Comparison of ENCODE assay signal across 17 cellular contexts in genomic region chr22:25066861-25067435, GRCh38.
DNase-seq lines count a peak whose midpoint lies in the region; ATAC-seq and TF ChIP-seq lines count a peak whose summit lies in the region.
"Had no signal": no experiment of that assay in that cellular context is flagged by ENCODE, and none has a peak within 500 bp of the region (broad histone marks: within the 10 kb centered on the region; RNA-seq: fewer than 3 reads in every experiment).

No MANE protein-coding gene starts in this region.

- no peak overlapping the region for H3K4me3 ChIP-seq in CD4-positive, CD25-positive, alpha-beta regulatory T cell (ENCODE audit: low read depth, low read length)
- H3K4me3 ChIP-seq in KMS-11 (IDR thresholded peaks at IDR 0.05; ENCODE audit: insufficient read depth, low read depth, low read length): no peak overlapping the region
- H3K4me3 ChIP-seq in osteoblast (ENCODE audit: insufficient read depth, low read length): no peak overlapping the region
- H3K4me3 ChIP-seq: colonic mucosa, suprapubic skin had no signal

- H3K9ac ChIP-seq in KMS-11: no peak overlapping the region

- ATAC-seq in CD4-positive, CD25-positive, alpha-beta regulatory T cell (ENCODE audit: low read depth in 2 of 2): no peak
- no peak for ATAC-seq in HG02610 (IDR thresholded peaks at IDR 0.05; ENCODE audit: unreplicated experiment)

- H3K27me3 ChIP-seq in CD4-positive, CD25-positive, alpha-beta regulatory T cell (ENCODE audit: control insufficient read depth, insufficient read depth, low read length): no peaks in the 10 kb centered on the region
- H3K27me3 ChIP-seq in KMS-11 (ENCODE audit: insufficient read depth, low read depth) (no peaks in the 10 kb centered on the region), osteoblast (ENCODE audit: insufficient read depth, low read length) (peaks cover 6% of the 10 kb centered on the region)
- H3K27me3 ChIP-seq: colonic mucosa, suprapubic skin had no signal

- peak overlapping the region; percentile 88 to 100 (median 96) for H3K27ac Mint-ChIP-seq in CD4-positive, CD25-positive, alpha-beta regulatory T cell

- peaks cover 11% of the 10 kb centered on the region for H3K27me3 Mint-ChIP-seq in CD4-positive, CD25-positive, alpha-beta regulatory T cell

- peak overlapping the region in 3 of 4 donors; percentile 82 to 89 (median 87) for H3K4me3 Mint-ChIP-seq in CD4-positive, CD25-positive, alpha-beta regulatory T cell

- peaks cover 63% of the 10 kb centered on the region for H3K4me1 ChIP-seq in CD4-positive, CD25-positive, alpha-beta regulatory T cell (ENCODE audit: control insufficient read depth, insufficient read depth, low read length, poor library complexity, severe bottlenecking)
- peaks cover 47% of the 10 kb centered on the region for H3K4me1 ChIP-seq in KMS-11 (ENCODE audit: low read depth, poor library complexity, severe bottlenecking)
- peaks cover 19% of the 10 kb centered on the region for H3K4me1 ChIP-seq in osteoblast (ENCODE audit: insufficient read depth, low read length)
- H3K4me1 ChIP-seq: colonic mucosa had no signal

- no peaks in the 10 kb centered on the region for H4K20me1 ChIP-seq in KMS-11 (ENCODE audit: insufficient read depth)
- H4K20me1 ChIP-seq in osteoblast (ENCODE audit: insufficient read depth, low read length): peaks cover 6% of the 10 kb centered on the region

- no peaks in the 10 kb centered on the region for H3K9me3 Mint-ChIP-seq in CD4-positive, CD25-positive, alpha-beta regulatory T cell

- no peaks in the 10 kb centered on the region for H3K36me3 ChIP-seq in CD4-positive, CD25-positive, alpha-beta regulatory T cell (ENCODE audit: control insufficient read depth, insufficient read depth, low read length)
- H3K36me3 ChIP-seq in KMS-11 (ENCODE audit: insufficient read depth) (no peaks in the 10 kb centered on the region), osteoblast (ENCODE audit: insufficient read depth, low read length) (no peaks in the 10 kb centered on the region)
- H3K36me3 ChIP-seq: colonic mucosa, suprapubic skin, WERI-Rb-1 had no signal

- TF ChIP-seq CTCF in KMS-11 (conservative IDR thresholded peaks at IDR 0.05; ENCODE audit: low read depth, low read length) (no peak), osteoblast (IDR thresholded peaks at IDR 0.05; ENCODE audit: extremely low read depth, low read depth, low read length) (no peak)

- peaks cover 5 to 79% (median 48%) of the 10 kb centered on the region in 4 donors for H3K4me1 Mint-ChIP-seq in CD4-positive, CD25-positive, alpha-beta regulatory T cell

- H2AFZ ChIP-seq in KMS-11 (ENCODE audit: low read depth) (peak overlapping the region; percentile 73), osteoblast (ENCODE audit: low read length) (no peak overlapping the region)

- no peaks in the 10 kb centered on the region for H3K79me2 ChIP-seq in KMS-11 (ENCODE audit: insufficient read depth, low read depth)
- H3K79me2 ChIP-seq in osteoblast (ENCODE audit: insufficient read depth, low read length): no peaks in the 10 kb centered on the region

- no peaks in the 10 kb centered on the region for H3K36me3 Mint-ChIP-seq in CD4-positive, CD25-positive, alpha-beta regulatory T cell

- no peak for DNase-seq in CD4-positive, CD25-positive, alpha-beta regulatory T cell
- peak; percentile 80 for DNase-seq in osteoblast (ENCODE audit: insufficient read length, low spot score, missing footprints)
- no peak for DNase-seq in effector CD4-positive, alpha-beta T cell
- DNase-seq in HCEC 1CT: no peak
- no peak for DNase-seq in foreskin melanocyte
- DNase-seq: colonic mucosa, DMS153, glutamatergic neuron, GOT3, Kasumi-1, NCI-H1417 treated with DMSO at 0.1 percent for 48 hours, NCI-H2171 treated with DMSO at 0.1 percent for 48 hours, WERI-Rb-1 had no signal

- H3K4me2 ChIP-seq in KMS-11 (no peak overlapping the region; the same call in 1 of the 2 replicates), osteoblast (ENCODE audit: insufficient read depth, low read length) (no peak overlapping the region)

- peak overlapping the region; percentile 79 for H3K27ac ChIP-seq in CD4-positive, CD25-positive, alpha-beta regulatory T cell (ENCODE audit: insufficient read depth, low read length, poor library complexity, severe bottlenecking)
- H3K27ac ChIP-seq in KMS-11 (peak overlapping the region; percentile 85; the same call in 1 of the 2 replicates), cingulate gyrus (ENCODE audit: low read depth, low read length) (peak overlapping the region; percentile 33), osteoblast (ENCODE audit: low read depth, low read length) (no peak overlapping the region)
- H3K27ac ChIP-seq: colonic mucosa, suprapubic skin, WERI-Rb-1 had no signal

- no peaks in the 10 kb centered on the region for H3K9me3 ChIP-seq in CD4-positive, CD25-positive, alpha-beta regulatory T cell (ENCODE audit: control insufficient read depth in 2 of 2, low read length in 2 of 2)
- no peaks in the 10 kb centered on the region for H3K9me3 ChIP-seq in osteoblast (ENCODE audit: low read depth, low read length)
- H3K9me3 ChIP-seq: colonic mucosa, suprapubic skin had no signal
